Comparison of ENCODE assay signal across 1 cellular context in the genomic region with DNA sequence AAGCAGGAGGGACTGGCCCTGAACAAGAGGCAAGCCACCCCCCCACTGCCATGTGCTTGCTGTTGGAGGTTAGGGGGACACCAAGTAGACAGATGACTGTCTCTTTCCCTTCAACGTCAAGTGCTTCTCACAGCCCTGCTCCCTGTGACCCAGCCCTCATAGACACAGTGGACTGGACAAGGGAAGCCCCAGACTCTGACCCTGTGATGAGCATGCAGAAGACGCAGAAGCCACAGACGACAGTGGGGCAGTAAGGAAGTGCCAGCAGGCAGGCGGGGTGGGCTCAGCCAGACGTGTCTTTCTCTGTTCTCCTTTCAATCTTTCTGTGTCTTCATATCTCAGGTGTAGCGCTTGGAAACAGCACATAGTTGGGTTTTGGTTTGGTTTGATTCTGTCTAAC.
TF ChIP-seq lines count a peak whose summit lies in the region.

No MANE protein-coding gene starts in this region.

TF ChIP-seq in GM23338, 12 proteins besides CTCF, POLR2A, EP300 and RAD21 (continued from another document):
- no peak for TF ChIP-seq ZNF462 (CRISPR knock-in tag; IDR thresholded peaks at IDR 0.05)
